ENCODE assay signal across 17 cellular contexts in genomic region chr1:230690101-230690500, GRCh38. TPM values are rescaled to one million over a fixed set of nuclear protein-coding genes. Genes with fewer than 3 reads are reported as not detected.
A peak's percentile ranks its signal among the peaks of the same experiment; 100 is the strongest.
DNase-seq lines count a peak whose midpoint lies in the region; ATAC-seq and TF ChIP-seq lines count a peak whose summit lies in the region.
"Had no signal": no experiment of that assay in that cellular context is flagged by ENCODE, and none has a peak within 500 bp of the region (broad histone marks: within the 10 kb centered on the region; RNA-seq: fewer than 3 reads in every experiment).

No MANE protein-coding gene starts in this region.

- H3K9me2 ChIP-seq in PC-3 (replicated peaks; ENCODE audit: low read length), result no peaks in the 10 kb centered on the region
- H3K9me2 ChIP-seq in MM.1S (replicated peaks; ENCODE audit: insufficient read depth, low read length), result no peaks in the 10 kb centered on the region

- DNase-seq in ELF-1 (ENCODE audit: low read depth, low spot score), result peak; percentile 27
- DNase-seq in caudate nucleus (lab: John Stamatoyannopoulos, UW), result no peak
- DNase-seq in islet precursor cell, result peak; percentile 82
- DNase-seq in PC-3, result no peak
- no peak for DNase-seq in MM.1S
- DNase-seq in OCI-M2 (lab: John Stamatoyannopoulos, UW; ENCODE audit: unreplicated experiment), result no peak
- DNase-seq: ACHN; CD4-positive, alpha-beta memory T cell; COR-L47; DMS153; DMS79 treated with DMSO at 0.1 percent for 48 hours; EL; GDM1 had no signal

- H3K79me2 ChIP-seq in PC-3 (ENCODE audit: low read length) (no peaks in the 10 kb centered on the region), MM.1S (ENCODE audit: low read length) (no peaks in the 10 kb centered on the region)

- H3K27me3 ChIP-seq in PC-3 (ENCODE audit: low read length) (no peaks in the 10 kb centered on the region), MM.1S (replicated peaks; ENCODE audit: insufficient read depth, low read length) (no peaks in the 10 kb centered on the region)

- intact Hi-C loops in PC-3 (cut with micrococcal nuclease), result no loop called here

- CTCF ChIA-PET in PC-3 (lab: Charles Lee), result no interaction called here

- H2AFZ ChIP-seq in PC-3 (ENCODE audit: low read length), result no peak overlapping the region
- no peak overlapping the region for H2AFZ ChIP-seq in MM.1S (ENCODE audit: low read length)

- POLR2A ChIA-PET in PC-3 (lab: Charles Lee; ENCODE audit: unreplicated experiment), result no interaction called here

- H3K27ac ChIP-seq in caudate nucleus (ENCODE audit: low read depth, low read length) (peak overlapping the region; percentile 52), temporal lobe (ENCODE audit: low read depth, low read length) (peak overlapping the region; percentile 23), PC-3 (ENCODE audit: low read length) (no peak overlapping the region), MM.1S (ENCODE audit: low read length) (no peak overlapping the region)

- H3K4me3 ChIP-seq in PC-3 (ENCODE audit: low read length) (no peak overlapping the region), MM.1S (ENCODE audit: low read length) (no peak overlapping the region)

- no peak overlapping the region for H3K9ac ChIP-seq in PC-3 (ENCODE audit: low read length)
- no peak overlapping the region for H3K9ac ChIP-seq in MM.1S (ENCODE audit: low read length)

- H3K4me1 ChIP-seq in PC-3 (ENCODE audit: insufficient read depth, low read length) (0 out of 2 replicates have a peak, but pooled peaks cover under 1% of the 10 kb centered on the region), MM.1S (ENCODE audit: low read length) (no peaks in the 10 kb centered on the region)

- H3K36me3 ChIP-seq in PC-3 (ENCODE audit: low read depth, low read length) (peaks cover 70% of the 10 kb centered on the region), MM.1S (replicated peaks; ENCODE audit: insufficient read depth, low read length) (peaks cover 21% of the 10 kb centered on the region)

- H4K20me1 ChIP-seq in PC-3 (ENCODE audit: low read length) (no peaks in the 10 kb centered on the region), MM.1S (ENCODE audit: insufficient read depth, low read length) (no peaks in the 10 kb centered on the region)

- H3F3A ChIP-seq in PC-3 (ENCODE audit: low read length, unreplicated experiment), result no peaks in the 10 kb centered on the region
- no peaks in the 10 kb centered on the region for H3F3A ChIP-seq in MM.1S (ENCODE audit: insufficient read depth, low read length)

- ATAC-seq in PC-3 (no peak), HG02885 (IDR thresholded peaks at IDR 0.05; ENCODE audit: poor library complexity, unreplicated experiment) (no peak)
- ATAC-seq: HCT116 had no signal

- H3K9me3 ChIP-seq in PC-3 (ENCODE audit: low read length) (no peaks in the 10 kb centered on the region), MM.1S (replicated peaks; ENCODE audit: insufficient read depth, low read length) (no peaks in the 10 kb centered on the region)

- H3K4me2 ChIP-seq in PC-3 (ENCODE audit: low read length) (no peak overlapping the region), MM.1S (ENCODE audit: low read depth, low read length) (no peak overlapping the region)

- TF ChIP-seq CTCF in PC-3 (conservative IDR thresholded peaks at IDR 0.05; ENCODE audit: low read depth, low read length) (no peak), MM.1S (IDR thresholded peaks at IDR 0.05; ENCODE audit: low read length) (no peak)

- BruUV-seq in PC-3 (replicated peaks; lab: Mats Ljungman, UMichigan), result no TSS peak

RNA-seq across cellular contexts. Expression of gene AGT, which starts 23.8 kb away (rescaled TPM):
- total RNA-seq in temporal lobe, result 6.4 TPM
- 0.35 TPM in 1 of 2 replicates, not detected in the other for total RNA-seq in PC-3 (2014; rRNA removed)
- total RNA-seq: CD4-positive, alpha-beta memory T cell had no signal

RNA-seq across cellular contexts. Expression of gene COG2, which starts 47.8 kb away (rescaled TPM):
- 20.2 TPM for total RNA-seq in temporal lobe
- total RNA-seq in PC-3 (2014; rRNA removed), result 42.0 and 51.0 TPM in 2 replicates

RNA-seq across cellular contexts. Expression of gene CAPN9, which starts 57.1 kb away (rescaled TPM):
- total RNA-seq in temporal lobe (not detected), PC-3 (2014; rRNA removed) (not detected in 2 replicates)
- total RNA-seq: A172; CD4-positive, alpha-beta memory T cell had no signal

Comparison
In these comparisons a context has a peak if more than half of its experiments do, and no peak if none do; other contexts are left out.
1. DNase-seq: peak in ELF-1 (single experiment) and islet precursor cell (single experiment); none in caudate nucleus (0 of 61), PC-3 (single experiment), MM.1S (single experiment) and OCI-M2 (single experiment).
2. H3K27ac ChIP-seq: peak in caudate nucleus (single experiment) and temporal lobe (single experiment); none in PC-3 (single experiment) and MM.1S (single experiment).